In the genomic region with DNA sequence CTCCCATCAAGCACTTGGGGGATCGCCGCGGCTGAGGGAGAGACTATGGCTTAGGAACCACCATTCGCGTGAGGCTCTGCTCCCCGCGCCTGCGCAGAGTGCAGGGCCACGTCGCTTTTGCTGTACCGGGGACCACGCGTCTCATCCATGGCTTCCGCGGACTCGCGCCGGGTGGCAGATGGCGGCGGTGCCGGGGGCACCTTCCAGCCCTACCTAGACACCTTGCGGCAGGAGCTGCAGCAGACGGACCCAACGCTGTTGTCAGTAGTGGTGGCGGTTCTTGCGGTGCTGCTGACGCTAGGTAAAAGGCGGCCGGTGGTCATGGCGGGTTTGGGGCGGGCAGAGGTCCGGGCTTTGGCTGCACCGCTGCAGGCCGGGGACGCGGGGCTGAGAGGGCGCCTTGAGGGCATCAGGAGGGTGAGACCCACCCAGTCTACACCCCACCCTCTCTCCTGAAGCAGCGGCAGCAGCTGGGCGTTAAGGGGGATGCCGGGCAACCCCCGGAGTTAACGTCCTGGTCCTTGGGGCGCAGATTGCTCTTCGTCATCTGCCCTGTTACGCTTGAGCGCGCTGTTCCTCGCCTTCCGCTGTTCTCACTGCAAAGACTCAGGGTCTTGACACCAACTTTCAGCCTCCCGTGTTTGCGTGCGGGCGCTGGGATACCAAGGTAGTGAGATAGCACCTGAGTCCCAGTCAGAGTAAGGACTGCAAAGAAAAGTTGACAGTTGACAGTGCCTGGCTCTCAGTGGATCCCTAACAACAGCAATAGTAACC, we compare ENCODE assay signal across 8 cellular contexts. TPM values are rescaled to one million over a fixed set of nuclear protein-coding genes. Genes with fewer than 3 reads are reported as not detected.
DNase-seq lines count a peak whose midpoint lies in the region; ATAC-seq and TF ChIP-seq lines count a peak whose summit lies in the region.

A gene with protein sequence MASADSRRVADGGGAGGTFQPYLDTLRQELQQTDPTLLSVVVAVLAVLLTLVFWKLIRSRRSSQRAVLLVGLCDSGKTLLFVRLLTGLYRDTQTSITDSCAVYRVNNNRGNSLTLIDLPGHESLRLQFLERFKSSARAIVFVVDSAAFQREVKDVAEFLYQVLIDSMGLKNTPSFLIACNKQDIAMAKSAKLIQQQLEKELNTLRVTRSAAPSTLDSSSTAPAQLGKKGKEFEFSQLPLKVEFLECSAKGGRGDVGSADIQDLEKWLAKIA (plus strand): TSS at position 114 of the 774 bp plus-strand sequence. CDS start 34 bp downstream, at position 148.

- H4K20me1 ChIP-seq in PC-9 (ENCODE audit: insufficient read depth): no peaks in the 10 kb centered on the region

- H3K27ac ChIP-seq in PC-9 (peak within 1 kb of the TSS; percentile 43; the same call in 1 of the 2 replicates), esophagus (ENCODE audit: low read depth in 2 of 2, low read length in 1 of 2) (peak within 1 kb of the TSS; percentile 61 to 75)

- H3K4me2 ChIP-seq in PC-9: peak within 1 kb of the TSS; percentile 97

- peak; percentile 87 for DNase-seq in DMS53 treated with DMSO at 0.1 percent for 48 hours (lab: John Stamatoyannopoulos, UW; ENCODE audit: unreplicated experiment)
- DNase-seq in KBM-7: peak; percentile 90
- peak; percentile 89 to 92 for DNase-seq in PC-9
- DNase-seq in activated T-cell treated with anti-CD3 and anti-CD28 coated beads, Interleukin-2, amount 50 U/mL, for 1 hour: peak; percentile 94
- peak; percentile 95 for DNase-seq in stimulated activated CD8-positive, alpha-beta memory T cell treated with anti-CD3 and anti-CD28 coated beads, Interleukin-4, amount 100 ng/mL, for 48 hours

- H2AFZ ChIP-seq in PC-9: peak within 1 kb of the TSS; percentile 88

- POLR2A ChIA-PET in PC-9 (lab: Charles Lee; ENCODE audit: unreplicated experiment): no interaction called here

- TF ChIP-seq CTCF in PC-9 (conservative IDR thresholded peaks at IDR 0.05): no peak

- H3K79me2 ChIP-seq in PC-9 (ENCODE audit: low read depth): peaks cover 19% of the 10 kb centered on the region

- H3K4me3 ChIP-seq in PC-9: peak within 1 kb of the TSS; percentile 79
- peak within 1 kb of the TSS; percentile 90 to 94 for H3K4me3 ChIP-seq in esophagus (ENCODE audit: low read depth in 1 of 2, low read length in 2 of 2)
- H3K4me3 ChIP-seq in mucosa of stomach (ENCODE audit: low read length): peak within 1 kb of the TSS; percentile 29

- H3K4me1 ChIP-seq in PC-9 (replicated peaks; ENCODE audit: insufficient read depth) (peaks cover 18% of the 10 kb centered on the region), esophagus (ENCODE audit: control insufficient read depth in 2 of 2, insufficient read depth in 2 of 2, low read length in 1 of 2) (no peaks in the 10 kb centered on the region), mucosa of stomach (ENCODE audit: control insufficient read depth, insufficient read depth, low read length) (no peaks in the 10 kb centered on the region)

- peak within 1 kb of the TSS; percentile 62 for H3K9ac ChIP-seq in mucosa of stomach (ENCODE audit: low read length)

- no peaks in the 10 kb centered on the region for H3K9me2 ChIP-seq in PC-9 (ENCODE audit: insufficient read depth)

- peak; percentile 97 for ATAC-seq in GM21723 (IDR thresholded peaks at IDR 0.05; ENCODE audit: unreplicated experiment)

- in situ Hi-C loops in KBM-7 (cut with MboI; ENCODE audit: low pct_unique_long_range_greater_than_20kb, low sequenced_read_pairs): no loop called here

- intact Hi-C loops in PC-9 (cut with micrococcal nuclease; ENCODE audit: unreplicated experiment): loop anchor here (2.0 to 10.0 kb wide), 6 partner anchors 143 to 1081 kb away; a partner anchor contains a TSS

- BruUV-seq in PC-9 (replicated peaks; lab: Mats Ljungman, UMichigan): TSS peak; percentile 26

- no peaks in the 10 kb centered on the region for H3K27me3 ChIP-seq in PC-9 (ENCODE audit: insufficient read depth, low read depth)
- H3K27me3 ChIP-seq in esophagus (ENCODE audit: control insufficient read depth in 1 of 2, insufficient read depth in 2 of 2, low read length in 2 of 2): no peaks in the 10 kb centered on the region
- H3K27me3 ChIP-seq in mucosa of stomach (ENCODE audit: control insufficient read depth, insufficient read depth, low read length): no peaks in the 10 kb centered on the region

- H3F3A ChIP-seq in PC-9 (ENCODE audit: insufficient read depth, low read depth): peaks cover 10% of the 10 kb centered on the region

- CTCF ChIA-PET in PC-9 (lab: Charles Lee): no interaction called here

- H3K9me3 ChIP-seq in PC-9 (ENCODE audit: insufficient read depth, low read depth): no peaks in the 10 kb centered on the region
- H3K9me3 ChIP-seq in esophagus (ENCODE audit: control insufficient read depth in 2 of 2, insufficient read depth in 1 of 2, low read depth in 1 of 2, low read length in 1 of 2): no peaks in the 10 kb centered on the region
- no peaks in the 10 kb centered on the region for H3K9me3 ChIP-seq in mucosa of stomach (ENCODE audit: control insufficient read depth, low read length)

- H3K36me3 ChIP-seq in PC-9 (ENCODE audit: low read depth) (peaks cover 20% of the 10 kb centered on the region), esophagus (ENCODE audit: control insufficient read depth in 2 of 2, insufficient read depth in 2 of 2, low read length in 1 of 2) (peaks cover 0 to under 1% of the 10 kb centered on the region in 2 donors), mucosa of stomach (ENCODE audit: control insufficient read depth, insufficient read depth, low read length) (no peaks in the 10 kb centered on the region)

- 0% methylated on average over 53 of the region's 53 CpGs for WGBS in esophagus, 2 donors

RNA-seq across cellular contexts. Expression of the gene that starts here (rescaled TPM):
- 25.5 and 29.8 TPM in 2 replicates for total RNA-seq in PC-9 (2021)
- 10 to 100 TPM; 23.0 to 32.6 TPM for polyA plus RNA-seq in esophagus

Comparison
In these comparisons a context has a peak if more than half of its experiments do, and no peak if none do; other contexts are left out.
1. Peak in every context shown above with its lines: DNase-seq, ATAC-seq, H3K4me3 ChIP-seq and H3K27ac ChIP-seq.
2. H3K4me3 ChIP-seq: peak in every context shown above with its lines; median percentile 92 in esophagus; 79 in PC-9; 29 in mucosa of stomach.